In genomic region chr4:186728631-186729271, GRCh38 we compare ENCODE assay signal across 13 cellular contexts.
A peak's percentile ranks its signal among the peaks of the same experiment; 100 is the strongest.
DNase-seq lines count a peak whose midpoint lies in the region; ATAC-seq, FAIRE-seq and TF ChIP-seq lines count a peak whose summit lies in the region.
"Had no signal": no experiment of that assay in that cellular context is flagged by ENCODE, and none has a peak within 500 bp of the region (broad histone marks: within the 10 kb centered on the region; RNA-seq: fewer than 3 reads in every experiment).

No MANE protein-coding gene starts in this region.

- ATAC-seq in HG02759 (IDR thresholded peaks at IDR 0.05; ENCODE audit: unreplicated experiment) (no peak), HG02981 (IDR thresholded peaks at IDR 0.05; ENCODE audit: unreplicated experiment) (no peak), HG02642 (IDR thresholded peaks at IDR 0.05; ENCODE audit: poor library complexity, unreplicated experiment) (no peak)

- TF ChIP-seq CTCF in nephron (IDR thresholded peaks at IDR 0.05; ENCODE audit: unreplicated experiment in 3 of 3) (no peak), D721Med (IDR thresholded peaks at IDR 0.05; ENCODE audit: insufficient read depth, missing control alignments) (no peak)

- peaks cover 24% of the 10 kb centered on the region for H3K4me1 Mint-ChIP-seq in nephron

- H3K27ac ChIP-seq in epithelial cell of prostate = peak overlapping the region; percentile 97

- H3K27me3 Mint-ChIP-seq in nephron (ENCODE audit: low read depth) = peaks cover 10% of the 10 kb centered on the region

- DNase-seq in AG20443 (ENCODE audit: low spot score) (peak; percentile 16), NCI-H226 (peak; percentile 52), epithelial cell of prostate (ENCODE audit: low read depth, low spot score) (peak; percentile 84), D721Med (ENCODE audit: insufficient read length, low spot score) (no peak)
- DNase-seq: activated CD4-positive, alpha-beta T cell treated with anti-CD3 and anti-CD28 coated beads, Interleukin-2, amount 10 ng/mL, durations not matched to agents 24 days and 14 days; AML-193; MV-4-11; stimulated activated CD4-positive, alpha-beta T cell treated with anti-CD3 and anti-CD28 coated beads, Interleukin-1b, Interleukin-23, amount 100 ng/mL, for 48 hours had no signal

- H3K27ac Mint-ChIP-seq in nephron = peak overlapping the region in 2 of 3 experiments; percentile 41 to 92
- H3K27ac Mint-ChIP-seq: activated CD4-positive, alpha-beta T cell treated with anti-CD3 and anti-CD28 coated beads, Interleukin-2, amount 10 ng/mL, durations not matched to agents 24 days and 14 days; activated T-helper 1 cell treated with anti-CD3 and anti-CD28 coated beads, Interleukin-12 subunit alpha, Interleukin-12 subunit beta, Interleukin-2, Interleukin-4 antibody, amounts not matched to agents 30 ng/mL and 10 ng/mL and 1 ng/mL, durations not matched to agents 14 hours and 24 hours and 36 hours had no signal

- H3K36me3 Mint-ChIP-seq in nephron (ENCODE audit: low read depth) = peaks cover 3% of the 10 kb centered on the region

- H3K9me3 Mint-ChIP-seq in nephron = no peaks in the 10 kb centered on the region
- H3K9me3 Mint-ChIP-seq: activated CD4-positive, alpha-beta T cell treated with anti-CD3 and anti-CD28 coated beads, Interleukin-2, amount 10 ng/mL, durations not matched to agents 24 days and 14 days; activated T-helper 1 cell treated with anti-CD3 and anti-CD28 coated beads, Interleukin-12 subunit alpha, Interleukin-12 subunit beta, Interleukin-2, Interleukin-4 antibody, amounts not matched to agents 30 ng/mL and 10 ng/mL and 1 ng/mL, durations not matched to agents 14 hours and 24 hours and 36 hours had no signal

- H3K4me3 Mint-ChIP-seq in nephron = peak overlapping the region; percentile 91 to 97 (median 96)
- H3K4me3 Mint-ChIP-seq: activated CD4-positive, alpha-beta T cell treated with anti-CD3 and anti-CD28 coated beads, Interleukin-2, amount 10 ng/mL, durations not matched to agents 24 days and 14 days; activated T-helper 1 cell treated with anti-CD3 and anti-CD28 coated beads, Interleukin-12 subunit alpha, Interleukin-12 subunit beta, Interleukin-2, Interleukin-4 antibody, amounts not matched to agents 30 ng/mL and 10 ng/mL and 1 ng/mL, durations not matched to agents 14 hours and 24 hours and 36 hours had no signal

- no peak for FAIRE-seq in D721Med (lab: Jason Lieb, UNC)
